In the genomic region with DNA sequence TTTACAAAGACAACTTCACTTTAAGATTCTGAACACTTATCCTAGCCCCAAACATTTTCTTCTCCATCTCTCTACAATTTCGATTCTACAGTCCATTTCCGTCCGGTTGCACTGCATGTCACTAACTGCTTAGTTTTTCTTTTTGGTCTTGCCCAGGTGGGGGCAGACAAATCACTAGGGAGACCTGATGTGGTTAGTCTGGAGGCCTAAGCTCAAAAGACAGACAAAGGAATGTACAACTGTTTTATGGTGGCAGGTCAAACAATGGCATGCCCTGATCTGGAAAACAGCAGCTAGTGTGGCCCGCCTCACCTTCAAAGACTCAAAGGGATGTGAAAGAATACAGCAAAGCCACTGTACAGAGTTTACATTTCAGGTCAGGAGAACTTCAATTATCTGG, we compare ENCODE assay signal across 17 cellular contexts. TPM values are rescaled to one million over a fixed set of nuclear protein-coding genes. Genes with fewer than 3 reads are reported as not detected.
DNase-seq lines count a peak whose midpoint lies in the region; ATAC-seq and TF ChIP-seq lines count a peak whose summit lies in the region.
"Had no signal": no experiment of that assay in that cellular context is flagged by ENCODE, and none has a peak within 500 bp of the region (broad histone marks: within the 10 kb centered on the region; RNA-seq: fewer than 3 reads in every experiment).

No MANE protein-coding gene starts in this region.

- H3K9me3 ChIP-seq in mammary epithelial cell (replicated peaks; ENCODE audit: insufficient read depth, low read length) (no peaks in the 10 kb centered on the region), breast epithelium (no peaks in the 10 kb centered on the region)
- H3K9me3 ChIP-seq: heart right ventricle, psoas muscle had no signal

- H3K36me3 ChIP-seq in mammary epithelial cell (ENCODE audit: insufficient read depth, low read length) (peaks cover 31% of the 10 kb centered on the region), breast epithelium (no peaks in the 10 kb centered on the region), GM23338 (ENCODE audit: insufficient read depth) (peaks cover 47% of the 10 kb centered on the region)

- in situ Hi-C loops in mammary epithelial cell (cut with MboI; ENCODE audit: low sequenced_read_pairs in 2 of 2): no loop called here

- peaks cover 55% of the 10 kb centered on the region for H3K4me1 ChIP-seq in mammary epithelial cell (ENCODE audit: insufficient read depth, low read length)
- peaks cover 0 to 21% of the 10 kb centered on the region in 2 donors for H3K4me1 ChIP-seq in breast epithelium
- H3K4me1 ChIP-seq in GM23338 (ENCODE audit: insufficient read depth): peaks cover 19% of the 10 kb centered on the region

- no peaks in the 10 kb centered on the region for H3K27me3 ChIP-seq in mammary epithelial cell (ENCODE audit: insufficient read depth, low read length)
- H3K27me3 ChIP-seq in breast epithelium: no peaks in the 10 kb centered on the region
- no peaks in the 10 kb centered on the region for H3K27me3 ChIP-seq in GM23338 (ENCODE audit: insufficient read depth)
- H3K27me3 ChIP-seq: heart right ventricle had no signal

- H3K4me3 Mint-ChIP-seq in glutamatergic neuron (ENCODE audit: unreplicated experiment) (peak overlapping the region; percentile 10), GM23338 (no peak overlapping the region)
- H3K4me3 Mint-ChIP-seq in stimulated activated naive CD8-positive, alpha-beta T cell treated with anti-CD3 and anti-CD28 coated beads, Interleukin-15, amount 100 ng/mL, for 72 hours: peak overlapping the region; percentile 21 to 63

- H3K27me3 Mint-ChIP-seq in glutamatergic neuron (ENCODE audit: unreplicated experiment) (peaks cover 16% of the 10 kb centered on the region), GM23338 (ENCODE audit: insufficient read depth, low read depth, poor library complexity) (peaks cover 9% of the 10 kb centered on the region)
- H3K27me3 Mint-ChIP-seq in stimulated activated naive CD8-positive, alpha-beta T cell treated with anti-CD3 and anti-CD28 coated beads, Interleukin-15, amount 100 ng/mL, for 72 hours: no peaks in the 10 kb centered on the region

- H3K9ac ChIP-seq in mammary epithelial cell (ENCODE audit: insufficient read depth, low read length): no peak overlapping the region

- CTCF ChIA-PET in mammary epithelial cell (lab: Charles Lee; ENCODE audit: low non-redundant PET): interaction anchor here (0.6 kb wide), 1 partner anchor 22 kb away, joined by 7 read pairs; no protein-coding TSS in a partner anchor

- no peak overlapping the region for H3K4me3 ChIP-seq in mammary epithelial cell (replicated peaks in 1 of 3; ENCODE audit: insufficient read depth in 1 of 3, low read depth in 2 of 3, low read length in 3 of 3)
- H3K4me3 ChIP-seq in breast epithelium: no peak overlapping the region
- H3K4me3 ChIP-seq in GM23338: no peak overlapping the region
- H3K4me3 ChIP-seq: heart right ventricle, psoas muscle had no signal

- H3K27ac ChIP-seq in mammary epithelial cell (ENCODE audit: insufficient read depth, low read depth, low read length): peak overlapping the region; percentile 81
- H3K27ac ChIP-seq in breast epithelium: peak overlapping the region in 1 of 2 donors; percentile 37
- no peak overlapping the region for H3K27ac ChIP-seq in GM23338 (ENCODE audit: low read depth)
- H3K27ac ChIP-seq: heart right ventricle, psoas muscle had no signal

- no peak for ATAC-seq in stimulated activated naive CD8-positive, alpha-beta T cell treated with anti-CD3 and anti-CD28 coated beads, Interleukin-15, amount 100 ng/mL, for 72 hours
- no peak for ATAC-seq in GM23338
- ATAC-seq: heart right ventricle, psoas muscle had no signal

- H3K9me3 Mint-ChIP-seq in glutamatergic neuron (ENCODE audit: unreplicated experiment) (peaks cover 11% of the 10 kb centered on the region), GM23338 (no peaks in the 10 kb centered on the region)
- no peaks in the 10 kb centered on the region for H3K9me3 Mint-ChIP-seq in stimulated activated naive CD8-positive, alpha-beta T cell treated with anti-CD3 and anti-CD28 coated beads, Interleukin-15, amount 100 ng/mL, for 72 hours
- H3K9me3 Mint-ChIP-seq: brain had no signal

- peaks cover 5% of the 10 kb centered on the region; the same call in 1 of the 2 replicates for H3F3A ChIP-seq in GM23338 (replicated peaks; ENCODE audit: low read depth)

- TF ChIP-seq CTCF in mammary epithelial cell (conservative IDR thresholded peaks at IDR 0.05 in 1 of 2, IDR thresholded peaks at IDR 0.05 in 1 of 2; ENCODE audit: extremely low read depth in 1 of 2, insufficient read depth in 1 of 2, low read depth in 1 of 2, low read length in 2 of 2) (no peak), breast epithelium (IDR thresholded peaks at IDR 0.05) (no peak), glutamatergic neuron (IDR thresholded peaks at IDR 0.05; ENCODE audit: partially characterized antibody, unreplicated experiment) (no peak), GM23338 (conservative IDR thresholded peaks at IDR 0.05; ENCODE audit: low read depth in 2 of 2) (no peak)

- TF ChIP-seq POLR2A in breast epithelium (IDR thresholded peaks at IDR 0.05): no peak

- intact Hi-C loops in mammary epithelial cell (cut with micrococcal nuclease) (loop anchor here (10.0 kb wide), 1 partner anchor 240 kb away; the partner anchor contains the start of gene PEAR1), breast epithelium (cut with DNase I; ENCODE audit: low total_unique reads) (no loop called here)

- H3K4me2 ChIP-seq in mammary epithelial cell (ENCODE audit: insufficient read depth, low read depth, low read length): no peak overlapping the region
- no peak overlapping the region for H3K4me2 ChIP-seq in GM23338

- H4K20me1 ChIP-seq in mammary epithelial cell (ENCODE audit: insufficient read depth, low read length) (no peaks in the 10 kb centered on the region), GM23338 (replicated peaks; ENCODE audit: insufficient read depth) (peaks cover 27% of the 10 kb centered on the region)

- H3K36me3 Mint-ChIP-seq in glutamatergic neuron (ENCODE audit: unreplicated experiment) (no peaks in the 10 kb centered on the region), GM23338 (ENCODE audit: low read depth) (peaks cover 58% of the 10 kb centered on the region)

- H3K79me2 ChIP-seq in mammary epithelial cell (ENCODE audit: insufficient read depth, low read length): peaks cover 66% of the 10 kb centered on the region
- H3K79me2 ChIP-seq in GM23338 (replicated peaks; ENCODE audit: insufficient read depth): peaks cover 23% of the 10 kb centered on the region

- H3K9me2 ChIP-seq in GM23338 (ENCODE audit: insufficient read depth): no peaks in the 10 kb centered on the region

- H3K4me1 Mint-ChIP-seq in glutamatergic neuron (ENCODE audit: low read depth, unreplicated experiment): peaks cover 11% of the 10 kb centered on the region
- H3K4me1 Mint-ChIP-seq in stimulated activated naive CD8-positive, alpha-beta T cell treated with anti-CD3 and anti-CD28 coated beads, Interleukin-15, amount 100 ng/mL, for 72 hours: peaks cover 67% of the 10 kb centered on the region
- H3K4me1 Mint-ChIP-seq in GM23338: peaks cover 23% of the 10 kb centered on the region

- BruUV-seq in mammary epithelial cell (replicated peaks; lab: Mats Ljungman, UMichigan): no TSS peak

- H3K27ac Mint-ChIP-seq in glutamatergic neuron (ENCODE audit: unreplicated experiment) (no peak overlapping the region), GM23338 (no peak overlapping the region)
- no peak overlapping the region for H3K27ac Mint-ChIP-seq in stimulated activated naive CD8-positive, alpha-beta T cell treated with anti-CD3 and anti-CD28 coated beads, Interleukin-15, amount 100 ng/mL, for 72 hours

- DNase-seq in mammary epithelial cell (no peak), breast epithelium (ENCODE audit: low spot score in 2 of 2) (no peak), SW480 (ENCODE audit: low spot score) (peak; percentile 70), glutamatergic neuron (no peak), OCI-M2 (lab: John Stamatoyannopoulos, UW; ENCODE audit: unreplicated experiment) (no peak), GM23338 (ENCODE audit: low spot score) (no peak), middle frontal gyrus (ENCODE audit: extremely low spot score, low spot score) (no peak)
- DNase-seq in stimulated activated naive CD8-positive, alpha-beta T cell treated with anti-CD3 and anti-CD28 coated beads, Interleukin-15, amount 100 ng/mL, for 72 hours: no peak
- DNase-seq: activated CD4-positive, CD25-positive, alpha-beta regulatory T cell treated with anti-CD3 and anti-CD28 coated beads, Interleukin-2, amount 50 U/mL, for 72 hours; activated effector memory CD4-positive, alpha-beta T cell treated with Interleukin-2 at 50 U/mL for 16 hours; DMS 273 treated with DMSO at 0.1 percent for 48 hours; heart right ventricle; MV-4-11; NCI-H82; psoas muscle had no signal

- dilution Hi-C loops in mammary epithelial cell (cut with HindIII; ENCODE audit: low sequenced_read_pairs): no loop called here

- H2AFZ ChIP-seq in mammary epithelial cell (ENCODE audit: low read depth, low read length): no peak overlapping the region
- no peak overlapping the region for H2AFZ ChIP-seq in GM23338

- WGBS in mammary epithelial cell (ENCODE audit: low coverage, missing lambda C conversion rate): 64% methylated on average over 4 of the region's 4 CpGs

RNA-seq across cellular contexts. Expression of gene ETV3, which starts 3.8 kb away (rescaled TPM):
- total RNA-seq in mammary epithelial cell (10 to 100 TPM; 20.5 to 34.1 TPM), breast epithelium (10 to 100 TPM; 20.0 to 28.0 (median 22.0) TPM), glutamatergic neuron (ENCODE audit: unreplicated experiment) (39.0 TPM)
- polyA plus RNA-seq in mammary epithelial cell (11.4 TPM), GM23338 (2016; fragmentation: Nextera tagmentation; extraction: Ambion mirVana) (7.6 and 8.1 TPM in 2 replicates)
- 27.6 TPM for polyA minus RNA-seq in mammary epithelial cell
- total RNA-seq in GM23338 (2014; rRNA removed; shearing (Covaris generic)): 11.9 and 19.6 TPM in 2 replicates

RNA-seq across cellular contexts. Expression of gene ETV3L, which starts 34.8 kb away (rescaled TPM):
- total RNA-seq in mammary epithelial cell: not detected
- not detected for polyA plus RNA-seq in mammary epithelial cell
- polyA minus RNA-seq in mammary epithelial cell: not detected
- total RNA-seq in breast epithelium: not detected
- total RNA-seq in glutamatergic neuron (ENCODE audit: unreplicated experiment): not detected
- not detected in 2 replicates for total RNA-seq in GM23338 (2014; rRNA removed; shearing (Covaris generic))
- not detected in 2 replicates for polyA plus RNA-seq in GM23338 (2016; fragmentation: Nextera tagmentation; extraction: Ambion mirVana)
- total RNA-seq: dermis microvascular lymphatic vessel endothelial cell, heart right ventricle, psoas muscle had no signal
- polyA plus RNA-seq: heart right ventricle, psoas muscle had no signal
